ENCODE assay signal across 1 cellular context in the genomic region with DNA sequence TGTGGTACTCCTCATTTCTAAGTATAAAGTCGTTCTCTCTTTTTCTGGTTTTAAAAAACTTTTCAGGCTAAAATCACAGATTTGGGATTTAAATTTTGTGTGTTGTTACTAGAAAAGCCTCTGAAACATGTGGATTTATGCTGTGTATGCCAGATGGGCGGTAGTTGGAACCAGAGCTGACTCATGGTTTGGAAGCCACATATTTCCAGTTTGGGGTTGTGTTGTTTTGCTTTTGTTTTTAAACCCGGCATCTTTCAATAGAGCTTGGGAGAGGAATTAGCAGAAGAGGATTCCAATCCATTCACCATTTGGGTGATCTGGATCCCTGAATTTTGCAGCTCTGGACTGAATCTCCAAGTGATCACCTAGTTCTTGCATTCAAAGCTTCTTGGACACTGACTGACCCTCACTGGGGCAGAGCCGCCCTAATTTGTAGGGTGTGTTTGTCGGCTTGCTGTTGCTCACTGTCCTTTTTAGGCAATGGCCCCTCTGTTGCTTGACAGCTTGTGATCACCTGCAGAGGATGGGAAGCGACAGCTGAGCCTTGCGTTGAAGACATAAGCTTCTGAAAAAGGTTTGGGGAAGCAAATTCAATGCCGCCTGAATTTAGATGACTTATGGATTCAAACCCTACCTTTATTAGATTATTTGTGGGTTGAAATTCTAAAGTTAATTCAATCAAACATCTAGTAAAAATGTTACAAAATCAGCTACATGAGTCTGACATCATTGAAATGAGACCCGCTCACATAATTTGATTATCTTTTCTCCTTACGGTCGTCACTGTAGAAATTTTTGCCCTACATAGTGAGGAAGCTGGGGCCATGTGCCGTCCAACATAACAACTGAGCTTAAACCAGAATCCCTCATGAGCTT.
TF ChIP-seq lines count a peak whose summit lies in the region.

No MANE protein-coding gene starts in this region.

TF ChIP-seq in GM12878, 131 proteins besides CTCF, POLR2A, EP300 and RAD21 (continued from another document):
- TF ChIP-seq, protein P1, sequence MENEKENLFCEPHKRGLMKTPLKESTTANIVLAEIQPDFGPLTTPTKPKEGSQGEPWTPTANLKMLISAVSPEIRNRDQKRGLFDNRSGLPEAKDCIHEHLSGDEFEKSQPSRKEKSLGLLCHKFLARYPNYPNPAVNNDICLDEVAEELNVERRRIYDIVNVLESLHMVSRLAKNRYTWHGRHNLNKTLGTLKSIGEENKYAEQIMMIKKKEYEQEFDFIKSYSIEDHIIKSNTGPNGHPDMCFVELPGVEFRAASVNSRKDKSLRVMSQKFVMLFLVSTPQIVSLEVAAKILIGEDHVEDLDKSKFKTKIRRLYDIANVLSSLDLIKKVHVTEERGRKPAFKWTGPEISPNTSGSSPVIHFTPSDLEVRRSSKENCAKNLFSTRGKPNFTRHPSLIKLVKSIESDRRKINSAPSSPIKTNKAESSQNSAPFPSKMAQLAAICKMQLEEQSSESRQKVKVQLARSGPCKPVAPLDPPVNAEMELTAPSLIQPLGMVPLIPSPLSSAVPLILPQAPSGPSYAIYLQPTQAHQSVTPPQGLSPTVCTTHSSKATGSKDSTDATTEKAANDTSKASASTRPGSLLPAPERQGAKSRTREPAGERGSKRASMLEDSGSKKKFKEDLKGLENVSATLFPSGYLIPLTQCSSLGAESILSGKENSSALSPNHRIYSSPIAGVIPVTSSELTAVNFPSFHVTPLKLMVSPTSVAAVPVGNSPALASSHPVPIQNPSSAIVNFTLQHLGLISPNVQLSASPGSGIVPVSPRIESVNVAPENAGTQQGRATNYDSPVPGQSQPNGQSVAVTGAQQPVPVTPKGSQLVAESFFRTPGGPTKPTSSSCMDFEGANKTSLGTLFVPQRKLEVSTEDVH (IDR thresholded peaks at IDR 0.05; ENCODE audit: low read depth, partially characterized antibody), result no peak
- TF ChIP-seq RBBP5 (conservative IDR thresholded peaks at IDR 0.05) (no peak), RELA (IDR thresholded peaks at IDR 0.05; ENCODE audit: borderline replicate concordance, partially characterized antibody) (no peak), FOXM1 (IDR thresholded peaks at IDR 0.05; ENCODE audit: low read depth, low read length) (no peak), BHLHE40 (IDR thresholded peaks at IDR 0.05; ENCODE audit: borderline replicate concordance in 1 of 2, low read depth in 2 of 2, low read length in 1 of 2) (no peak)
